Comparison of ENCODE assay signal across 9 cellular contexts in genomic region chr2:159131882-159132281, GRCh38.
A peak's percentile ranks its signal among the peaks of the same experiment; 100 is the strongest.
DNase-seq lines count a peak whose midpoint lies in the region; ATAC-seq and TF ChIP-seq lines count a peak whose summit lies in the region.
"Had no signal": no experiment of that assay in that cellular context is flagged by ENCODE, and none has a peak within 500 bp of the region (broad histone marks: within the 10 kb centered on the region; RNA-seq: fewer than 3 reads in every experiment).

No MANE protein-coding gene starts in this region.

- TF ChIP-seq CTCF in BJ (IDR thresholded peaks at IDR 0.05; ENCODE audit: insufficient read depth, low read depth, low read length) = no peak
- TF ChIP-seq CTCF in RWPE2 (IDR thresholded peaks at IDR 0.05; ENCODE audit: poor library complexity, severe bottlenecking) = no peak
- TF ChIP-seq CTCF in osteoblast (IDR thresholded peaks at IDR 0.05; ENCODE audit: extremely low read depth, low read depth, low read length) = no peak
- no peak for TF ChIP-seq CTCF in GM20000 (IDR thresholded peaks at IDR 0.05; ENCODE audit: extremely low read depth, missing control alignments)

- ATAC-seq in RWPE2 (ENCODE audit: low read depth) = peak; percentile 92

- H3K4me3 ChIP-seq in BJ (ENCODE audit: low read depth, low read length) (no peak overlapping the region), RWPE2 (ENCODE audit: severe bottlenecking) (no peak overlapping the region), osteoblast (ENCODE audit: insufficient read depth, low read length) (no peak overlapping the region), HAP-1 (no peak overlapping the region)

- no peaks in the 10 kb centered on the region for H3K27me3 ChIP-seq in BJ (ENCODE audit: control insufficient read depth, insufficient read depth, low read length)
- no peaks in the 10 kb centered on the region for H3K27me3 ChIP-seq in RWPE2 (ENCODE audit: insufficient read depth, poor library complexity, severe bottlenecking)
- no peaks in the 10 kb centered on the region for H3K27me3 ChIP-seq in osteoblast (ENCODE audit: insufficient read depth, low read length)
- no peaks in the 10 kb centered on the region for H3K27me3 ChIP-seq in HAP-1 (ENCODE audit: low read depth)

- H2AFZ ChIP-seq in osteoblast (ENCODE audit: low read length) = no peak overlapping the region

- in situ Hi-C loops in HAP-1 (cut with MboI; ENCODE audit: low sequenced_read_pairs) = no loop called here

- H3K4me1 ChIP-seq in RWPE2 (ENCODE audit: insufficient read depth, poor library complexity, severe bottlenecking) (peaks cover 34% of the 10 kb centered on the region), osteoblast (ENCODE audit: insufficient read depth, low read length) (peaks cover 44% of the 10 kb centered on the region), HAP-1 (no peaks in the 10 kb centered on the region; the same call in 1 of the 2 replicates)

- no peaks in the 10 kb centered on the region for H4K20me1 ChIP-seq in osteoblast (ENCODE audit: insufficient read depth, low read length)

- H3K36me3 ChIP-seq in BJ (ENCODE audit: control insufficient read depth, insufficient read depth, low read length) (no peaks in the 10 kb centered on the region), RWPE2 (ENCODE audit: low read depth) (0 out of 2 replicates have a peak, but pooled peaks cover 3% of the 10 kb centered on the region), osteoblast (ENCODE audit: insufficient read depth, low read length) (no peaks in the 10 kb centered on the region), HAP-1 (replicated peaks) (no peaks in the 10 kb centered on the region)

- H3K4me2 ChIP-seq in osteoblast (ENCODE audit: insufficient read depth, low read length) = peak overlapping the region; percentile 57

- CTCF ChIA-PET in BJ (lab: Yijun Ruan, JAX) = no interaction called here

- H3K79me2 ChIP-seq in osteoblast (ENCODE audit: insufficient read depth, low read length) = peaks cover 18% of the 10 kb centered on the region

- H3K27ac ChIP-seq in RWPE2 (ENCODE audit: poor library complexity, severe bottlenecking) (peak overlapping the region; percentile 32), osteoblast (ENCODE audit: low read depth, low read length) (peak overlapping the region; percentile 89)

- DNase-seq in BJ (ENCODE audit: low read depth) (peak; percentile 80), RWPE2 (ENCODE audit: low spot score) (no peak), fibroblast of gingiva (ENCODE audit: low read depth) (peak; percentile 59), osteoblast (ENCODE audit: insufficient read length, low spot score, missing footprints) (peak; percentile 89), retina (no peak), SK-N-DZ (ENCODE audit: low spot score) (no peak), GM20000 (ENCODE audit: low spot score) (no peak), HAP-1 (ENCODE audit: low spot score in 2 of 2) (no peak)
- DNase-seq: KBM-7 had no signal

- H3K9me3 ChIP-seq in RWPE2 (ENCODE audit: severe bottlenecking) = no peaks in the 10 kb centered on the region
- H3K9me3 ChIP-seq in osteoblast (ENCODE audit: low read depth, low read length) = no peaks in the 10 kb centered on the region
- H3K9me3 ChIP-seq in HAP-1 = no peaks in the 10 kb centered on the region

- POLR2A ChIA-PET in BJ (lab: Charles Lee) = no interaction called here

Comparison
In these comparisons a context has a peak if more than half of its experiments do, and no peak if none do; other contexts are left out.
1. DNase-seq: peak in BJ (single experiment), fibroblast of gingiva (single experiment) and osteoblast (single experiment); none in RWPE2 (single experiment), retina (single experiment), SK-N-DZ (single experiment), GM20000 (single experiment) and HAP-1 (0 of 2).